22 cellular contexts compared by ENCODE assay signal in genomic region chr6:15391500-15391899, GRCh38.
DNase-seq lines count a peak whose midpoint lies in the region; ATAC-seq and TF ChIP-seq lines count a peak whose summit lies in the region.
"Had no signal": no experiment of that assay in that cellular context is flagged by ENCODE, and none has a peak within 500 bp of the region (broad histone marks: within the 10 kb centered on the region; RNA-seq: fewer than 3 reads in every experiment).

No MANE protein-coding gene starts in this region.

- peaks cover 54% of the 10 kb centered on the region for H3K36me3 Mint-ChIP-seq in activated T-cell treated with anti-CD3 and anti-CD28 coated beads, Interleukin-2, amount 50 U/mL, for 24 hours (ENCODE audit: low read depth)
- H3K36me3 Mint-ChIP-seq in activated T-cell treated with anti-CD3 and anti-CD28 coated beads, Interleukin-2, amount 50 U/mL, for 4 hours (ENCODE audit: insufficient read depth) = peaks cover 5% of the 10 kb centered on the region
- no peaks in the 10 kb centered on the region for H3K36me3 Mint-ChIP-seq in immature natural killer cell
- peaks cover 15% of the 10 kb centered on the region in 2 donors for H3K36me3 Mint-ChIP-seq in stimulated activated naive B cell treated with anti-CD40 and anti-IgM and Interleukin-4, amounts not matched to agents 10 μg/mL and 1 μg/mL and 100 μg/mL, for 72 hours

- H3K9me2 ChIP-seq in PC-3 (replicated peaks; ENCODE audit: low read length) = no peaks in the 10 kb centered on the region

- H2AFZ ChIP-seq in PC-3 (ENCODE audit: low read length) = no peak overlapping the region

- no TSS peak for BruUV-seq in PC-3 (replicated peaks; lab: Mats Ljungman, UMichigan)

- H3K27me3 ChIP-seq in PC-3 (ENCODE audit: low read length) = no peaks in the 10 kb centered on the region
- H3K27me3 ChIP-seq: foreskin keratinocyte, uterus had no signal

- H3K36me3 ChIP-seq in PC-3 (ENCODE audit: low read depth, low read length) = no peaks in the 10 kb centered on the region
- H3K36me3 ChIP-seq: uterus had no signal

- POLR2A ChIA-PET in PC-3 (lab: Charles Lee; ENCODE audit: unreplicated experiment) = no interaction called here

- no peak overlapping the region for H3K4me3 Mint-ChIP-seq in activated T-cell treated with anti-CD3 and anti-CD28 coated beads, Interleukin-2, amount 50 U/mL, for 24 hours
- H3K4me3 Mint-ChIP-seq in activated T-cell treated with anti-CD3 and anti-CD28 coated beads, Interleukin-2, amount 50 U/mL, for 4 hours = no peak overlapping the region
- no peak overlapping the region for H3K4me3 Mint-ChIP-seq in immature natural killer cell
- H3K4me3 Mint-ChIP-seq in stimulated activated naive B cell treated with anti-CD40 and anti-IgM and Interleukin-4, amounts not matched to agents 10 μg/mL and 1 μg/mL and 100 μg/mL, for 72 hours = no peak overlapping the region

- no peaks in the 10 kb centered on the region for H3F3A ChIP-seq in PC-3 (ENCODE audit: low read length, unreplicated experiment)

- no peaks in the 10 kb centered on the region for H4K20me1 ChIP-seq in PC-3 (ENCODE audit: low read length)

- H3K27me3 Mint-ChIP-seq in activated T-cell treated with anti-CD3 and anti-CD28 coated beads, Interleukin-2, amount 50 U/mL, for 24 hours = no peaks in the 10 kb centered on the region
- no peaks in the 10 kb centered on the region for H3K27me3 Mint-ChIP-seq in activated T-cell treated with anti-CD3 and anti-CD28 coated beads, Interleukin-2, amount 50 U/mL, for 4 hours (ENCODE audit: low read depth)
- peaks cover 0 to 6% (median 2%) of the 10 kb centered on the region in 3 donors for H3K27me3 Mint-ChIP-seq in immature natural killer cell (ENCODE audit: low read depth in 3 of 3)
- no peaks in the 10 kb centered on the region for H3K27me3 Mint-ChIP-seq in stimulated activated naive B cell treated with anti-CD40 and anti-IgM and Interleukin-4, amounts not matched to agents 10 μg/mL and 1 μg/mL and 100 μg/mL, for 72 hours

- intact Hi-C loops in PC-3 (cut with micrococcal nuclease) = no loop called here

- no peak for DNase-seq in activated T-cell treated with anti-CD3 and anti-CD28 coated beads, Interleukin-2, amount 50 U/mL, for 24 hours
- no peak for DNase-seq in activated T-cell treated with anti-CD3 and anti-CD28 coated beads, Interleukin-2, amount 50 U/mL, for 4 hours
- peak; percentile 44 for DNase-seq in PC-3
- no peak for DNase-seq in immature natural killer cell
- DNase-seq in stimulated activated naive B cell treated with anti-CD40 and anti-IgM and Interleukin-4, amounts not matched to agents 10 μg/mL and 1 μg/mL and 100 μg/mL, for 72 hours = no peak
- DNase-seq in SW 1271 (lab: John Stamatoyannopoulos, UW) = no peak
- DNase-seq: activated CD4-positive, alpha-beta T cell treated with anti-CD3 and anti-CD28 coated beads, Interleukin-2, amount 50 U/mL, for 4 hours; aorta; COR-L47; GOT3; left colon; NCI-H1436 treated with DMSO at 0.1 percent for 48 hours; NCI-H446 treated with DMSO at 0.1 percent for 48 hours; posterior cingulate gyrus; SHP77 treated with DMSO at 0.1 percent for 48 hours; stimulated activated naive CD4-positive, alpha-beta T cell; T1000; uterus had no signal

- H3K9me3 ChIP-seq in PC-3 (ENCODE audit: low read length) = no peaks in the 10 kb centered on the region
- H3K9me3 ChIP-seq: uterus had no signal

- no peak overlapping the region for H3K9ac ChIP-seq in PC-3 (ENCODE audit: low read length)

- CTCF ChIA-PET in PC-3 (lab: Charles Lee) = no interaction called here

- no peak for ATAC-seq in activated T-cell treated with anti-CD3 and anti-CD28 coated beads, Interleukin-2, amount 50 U/mL, for 4 hours
- ATAC-seq in PC-3 = no peak
- no peak for ATAC-seq in stimulated activated naive B cell treated with anti-CD40 and anti-IgM and Interleukin-4, amounts not matched to agents 10 μg/mL and 1 μg/mL and 100 μg/mL, for 72 hours (replicated peaks)
- no peak for ATAC-seq in HG03460 (IDR thresholded peaks at IDR 0.05; ENCODE audit: unreplicated experiment)
- ATAC-seq in GM18861 (IDR thresholded peaks at IDR 0.05; ENCODE audit: unreplicated experiment) = no peak
- ATAC-seq: foreskin keratinocyte, left colon had no signal

- peaks cover 83% of the 10 kb centered on the region for H3K4me1 Mint-ChIP-seq in activated T-cell treated with anti-CD3 and anti-CD28 coated beads, Interleukin-2, amount 50 U/mL, for 24 hours (ENCODE audit: low read depth)
- H3K4me1 Mint-ChIP-seq in activated T-cell treated with anti-CD3 and anti-CD28 coated beads, Interleukin-2, amount 50 U/mL, for 4 hours (ENCODE audit: low read depth) = peaks cover 65% of the 10 kb centered on the region
- H3K4me1 Mint-ChIP-seq in immature natural killer cell = peaks cover 61 to 78% of the 10 kb centered on the region in 2 donors
- H3K4me1 Mint-ChIP-seq in stimulated activated naive B cell treated with anti-CD40 and anti-IgM and Interleukin-4, amounts not matched to agents 10 μg/mL and 1 μg/mL and 100 μg/mL, for 72 hours = peaks cover 42 to 68% of the 10 kb centered on the region in 2 donors

- no peak overlapping the region for H3K4me2 ChIP-seq in PC-3 (ENCODE audit: low read length)
- H3K4me2 ChIP-seq: smooth muscle cell had no signal

- H3K4me1 ChIP-seq in PC-3 (ENCODE audit: insufficient read depth, low read length) = no peaks in the 10 kb centered on the region; the same call in 1 of the 2 replicates
- H3K4me1 ChIP-seq: foreskin keratinocyte had no signal

- peak overlapping the region; percentile 48 for H3K27ac Mint-ChIP-seq in activated T-cell treated with anti-CD3 and anti-CD28 coated beads, Interleukin-2, amount 50 U/mL, for 24 hours
- peak overlapping the region in 5 of 6 donors; percentile 5 to 71 (median 51) for H3K27ac Mint-ChIP-seq in immature natural killer cell
- H3K27ac Mint-ChIP-seq in stimulated activated naive B cell treated with anti-CD40 and anti-IgM and Interleukin-4, amounts not matched to agents 10 μg/mL and 1 μg/mL and 100 μg/mL, for 72 hours = peak overlapping the region; percentile 42

- no peak for TF ChIP-seq CTCF in PC-3 (conservative IDR thresholded peaks at IDR 0.05; ENCODE audit: low read depth, low read length)

- H3K79me2 ChIP-seq in PC-3 (ENCODE audit: low read length) = peaks cover 84% of the 10 kb centered on the region

- H3K27ac ChIP-seq in PC-3 (ENCODE audit: low read length) = no peak overlapping the region
- H3K27ac ChIP-seq: foreskin keratinocyte, uterus had no signal

- no peak overlapping the region for H3K4me3 ChIP-seq in PC-3 (ENCODE audit: low read length)
- H3K4me3 ChIP-seq: smooth muscle cell, uterus had no signal

- H3K9me3 Mint-ChIP-seq in activated T-cell treated with anti-CD3 and anti-CD28 coated beads, Interleukin-2, amount 50 U/mL, for 24 hours = no peaks in the 10 kb centered on the region
- H3K9me3 Mint-ChIP-seq in activated T-cell treated with anti-CD3 and anti-CD28 coated beads, Interleukin-2, amount 50 U/mL, for 4 hours = no peaks in the 10 kb centered on the region
- H3K9me3 Mint-ChIP-seq in immature natural killer cell = no peaks in the 10 kb centered on the region
- H3K9me3 Mint-ChIP-seq in stimulated activated naive B cell treated with anti-CD40 and anti-IgM and Interleukin-4, amounts not matched to agents 10 μg/mL and 1 μg/mL and 100 μg/mL, for 72 hours = no peaks in the 10 kb centered on the region
